1 cellular context compared by ENCODE assay signal in the genomic region with DNA sequence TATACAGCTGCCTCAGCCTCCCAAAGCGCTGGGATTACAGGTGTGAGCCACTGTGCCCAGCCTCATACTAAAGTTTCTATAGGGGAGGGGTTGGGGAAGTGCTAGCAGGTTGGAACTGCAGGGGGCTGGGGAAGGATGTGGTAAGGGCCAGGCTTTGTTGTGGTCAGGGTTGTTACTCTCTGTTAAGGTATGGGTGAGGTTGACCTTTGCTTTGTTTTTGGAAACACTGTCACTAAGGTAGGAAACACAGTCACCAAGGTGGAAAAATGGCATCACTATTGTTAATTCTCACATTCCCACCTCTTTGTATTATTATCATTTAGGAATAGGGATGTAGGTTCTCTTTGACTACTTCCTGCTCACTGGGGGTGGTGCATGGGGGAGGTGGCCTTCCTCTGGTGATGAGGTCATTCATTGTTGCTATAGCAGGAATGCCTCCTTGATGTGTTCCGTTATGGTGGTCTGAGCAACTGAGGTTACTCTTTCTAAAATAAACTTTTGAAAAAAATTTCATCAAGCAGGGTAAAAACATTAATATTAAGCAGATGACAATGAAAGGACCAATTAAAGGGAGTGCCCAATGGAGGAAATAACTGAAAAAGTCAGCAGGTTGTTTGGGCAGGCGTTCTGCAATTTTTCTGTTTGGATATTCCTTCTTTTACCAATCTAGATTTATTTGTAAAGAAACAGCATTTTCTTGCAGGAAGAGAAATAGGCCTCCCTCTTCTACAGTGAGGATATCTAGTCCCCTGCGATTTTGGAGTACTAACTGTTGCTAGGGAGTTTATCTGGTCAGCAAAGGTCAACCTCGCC.
TF ChIP-seq lines count a peak whose summit lies in the region.

No MANE protein-coding gene starts in this region.

TF ChIP-seq in H1, 55 proteins besides CTCF, POLR2A, EP300 and RAD21:
- peak; percentile 47; the same call in 1 of the 2 replicates for TF ChIP-seq JUND (IDR thresholded peaks at IDR 0.05; ENCODE audit: low read length)
- TF ChIP-seq TEAD4 (IDR thresholded peaks at IDR 0.05; ENCODE audit: low read depth, low read length): no peak
- peak; percentile 55 for TF ChIP-seq ATF2 (IDR thresholded peaks at IDR 0.05; ENCODE audit: low read length)
- no peak for TF ChIP-seq NANOG (IDR thresholded peaks at IDR 0.05; ENCODE audit: insufficient read depth, low read depth, low read length, poor library complexity, severe bottlenecking)
- no peak for TF ChIP-seq CREB1 (IDR thresholded peaks at IDR 0.05)
- TF ChIP-seq TAF7 (optimal IDR thresholded peaks at IDR 0.05; ENCODE audit: borderline replicate concordance, low read depth, low read length): peak; percentile 37
- no peak for TF ChIP-seq KDM5A (IDR thresholded peaks at IDR 0.05; ENCODE audit: low read length)
- TF ChIP-seq JUN (IDR thresholded peaks at IDR 0.05; ENCODE audit: low read depth, low read length): 0 out of 2 replicates have a peak, but pooled peaks have one; percentile 4
